ENCODE assay signal across 1 cellular context in the genomic region with DNA sequence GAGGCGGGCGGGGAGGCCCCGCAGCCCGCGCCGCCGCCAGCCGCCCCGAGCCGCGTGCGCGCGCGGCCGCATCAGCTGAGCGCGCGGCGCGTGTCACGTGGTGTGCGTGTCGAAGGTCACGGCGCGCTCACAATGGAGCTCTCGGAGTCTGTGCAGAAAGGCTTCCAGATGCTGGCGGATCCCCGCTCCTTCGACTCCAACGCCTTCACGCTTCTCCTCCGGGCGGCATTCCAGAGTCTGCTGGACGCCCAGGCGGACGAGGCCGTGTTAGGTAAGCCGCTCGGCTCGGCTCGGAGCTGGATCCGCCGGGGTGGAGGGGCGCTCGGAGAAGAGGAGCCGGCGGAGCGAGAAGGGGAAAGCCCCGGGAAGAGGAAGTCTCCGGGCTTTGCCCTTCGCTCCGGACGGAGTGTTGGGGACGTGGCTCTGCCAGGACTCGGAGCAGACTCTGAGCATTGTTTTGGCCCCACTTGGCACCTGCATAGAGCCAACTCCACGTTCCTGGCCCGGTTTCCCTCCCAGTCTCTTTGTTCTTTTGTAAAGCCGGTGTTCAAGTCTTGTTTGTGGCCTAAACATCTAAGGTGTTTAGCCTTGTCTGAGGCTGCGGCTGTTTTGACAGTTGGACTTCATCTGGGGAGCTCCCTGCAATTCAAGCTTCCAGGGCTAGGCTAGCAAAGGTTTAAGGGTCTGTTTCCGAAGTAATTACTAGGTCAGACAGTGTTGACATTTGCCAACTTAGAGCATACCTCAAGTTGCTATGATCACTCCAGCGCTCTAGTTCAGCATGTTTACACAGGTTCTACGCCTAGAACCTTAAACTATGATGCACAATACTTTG.
TF ChIP-seq lines count a peak whose summit lies in the region.

A gene (plus strand): TSS at position 103 of the 835 bp plus-strand sequence. CDS start 30 bp downstream, at position 133.

TF ChIP-seq in HepG2, 621 proteins besides CTCF, POLR2A, EP300 and RAD21 (continued from another document and continues in another):
- TF ChIP-seq, protein P1, sequence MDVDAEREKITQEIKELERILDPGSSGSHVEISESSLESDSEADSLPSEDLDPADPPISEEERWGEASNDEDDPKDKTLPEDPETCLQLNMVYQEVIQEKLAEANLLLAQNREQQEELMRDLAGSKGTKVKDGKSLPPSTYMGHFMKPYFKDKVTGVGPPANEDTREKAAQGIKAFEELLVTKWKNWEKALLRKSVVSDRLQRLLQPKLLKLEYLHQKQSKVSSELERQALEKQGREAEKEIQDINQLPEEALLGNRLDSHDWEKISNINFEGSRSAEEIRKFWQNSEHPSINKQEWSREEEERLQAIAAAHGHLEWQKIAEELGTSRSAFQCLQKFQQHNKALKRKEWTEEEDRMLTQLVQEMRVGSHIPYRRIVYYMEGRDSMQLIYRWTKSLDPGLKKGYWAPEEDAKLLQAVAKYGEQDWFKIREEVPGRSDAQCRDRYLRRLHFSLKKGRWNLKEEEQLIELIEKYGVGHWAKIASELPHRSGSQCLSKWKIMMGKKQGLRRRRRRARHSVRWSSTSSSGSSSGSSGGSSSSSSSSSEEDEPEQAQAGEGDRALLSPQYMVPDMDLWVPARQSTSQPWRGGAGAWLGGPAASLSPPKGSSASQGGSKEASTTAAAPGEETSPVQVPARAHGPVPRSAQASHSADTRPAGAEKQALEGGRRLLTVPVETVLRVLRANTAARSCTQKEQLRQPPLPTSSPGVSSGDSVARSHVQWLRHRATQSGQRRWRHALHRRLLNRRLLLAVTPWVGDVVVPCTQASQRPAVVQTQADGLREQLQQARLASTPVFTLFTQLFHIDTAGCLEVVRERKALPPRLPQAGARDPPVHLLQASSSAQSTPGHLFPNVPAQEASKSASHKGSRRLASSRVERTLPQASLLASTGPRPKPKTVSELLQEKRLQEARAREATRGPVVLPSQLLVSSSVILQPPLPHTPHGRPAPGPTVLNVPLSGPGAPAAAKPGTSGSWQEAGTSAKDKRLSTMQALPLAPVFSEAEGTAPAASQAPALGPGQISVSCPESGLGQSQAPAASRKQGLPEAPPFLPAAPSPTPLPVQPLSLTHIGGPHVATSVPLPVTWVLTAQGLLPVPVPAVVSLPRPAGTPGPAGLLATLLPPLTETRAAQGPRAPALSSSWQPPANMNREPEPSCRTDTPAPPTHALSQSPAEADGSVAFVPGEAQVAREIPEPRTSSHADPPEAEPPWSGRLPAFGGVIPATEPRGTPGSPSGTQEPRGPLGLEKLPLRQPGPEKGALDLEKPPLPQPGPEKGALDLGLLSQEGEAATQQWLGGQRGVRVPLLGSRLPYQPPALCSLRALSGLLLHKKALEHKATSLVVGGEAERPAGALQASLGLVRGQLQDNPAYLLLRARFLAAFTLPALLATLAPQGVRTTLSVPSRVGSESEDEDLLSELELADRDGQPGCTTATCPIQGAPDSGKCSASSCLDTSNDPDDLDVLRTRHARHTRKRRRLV (CRISPR knock-in tag; IDR thresholded peaks at IDR 0.05) = no peak
- TF ChIP-seq ZNF816 (CRISPR knock-in tag; IDR thresholded peaks at IDR 0.05; ENCODE audit: borderline replicate concordance) = peak; percentile 89
- TF ChIP-seq RARA (CRISPR knock-in tag; IDR thresholded peaks at IDR 0.05) = 0 out of 2 replicates have a peak, but pooled peaks have one; percentile 22
- peak; percentile 85 for TF ChIP-seq HDAC1 (CRISPR knock-in tag; IDR thresholded peaks at IDR 0.05)
- no peak for TF ChIP-seq ZBTB7A (CRISPR knock-in tag; IDR thresholded peaks at IDR 0.05)
- 0 out of 2 replicates have a peak, but pooled peaks have one; percentile 21 for TF ChIP-seq ARID2 (CRISPR knock-in tag; IDR thresholded peaks at IDR 0.05; ENCODE audit: borderline replicate concordance)
- peak; percentile 57 for TF ChIP-seq AGO2 (optimal IDR thresholded peaks at IDR 0.05; ENCODE audit: low read depth, low read length)
- TF ChIP-seq ZNF543 (CRISPR knock-in tag; IDR thresholded peaks at IDR 0.05) = peak; percentile 59; the same call in 1 of the 2 replicates
- TF ChIP-seq CBX2 (IDR thresholded peaks at IDR 0.05; ENCODE audit: low read depth, low read length) = no peak
- TF ChIP-seq CBX2 (CRISPR knock-in tag; IDR thresholded peaks at IDR 0.05; ENCODE audit: low read depth) = no peak; the same call in 1 of the 2 replicates
- TF ChIP-seq RXRB (CRISPR knock-in tag; IDR thresholded peaks at IDR 0.05; ENCODE audit: borderline replicate concordance) = peak; percentile 30; the same call in 1 of the 2 replicates
- peak; percentile 96 for TF ChIP-seq NR2C2 (CRISPR knock-in tag; IDR thresholded peaks at IDR 0.05; ENCODE audit: borderline replicate concordance)
- peak; percentile 85 for TF ChIP-seq RAD51 (IDR thresholded peaks at IDR 0.05; ENCODE audit: borderline replicate concordance)
- TF ChIP-seq ZNF484 (CRISPR knock-in tag; IDR thresholded peaks at IDR 0.05; ENCODE audit: borderline replicate concordance, low read depth) = no peak
- TF ChIP-seq ZNF782 (CRISPR knock-in tag; IDR thresholded peaks at IDR 0.05; ENCODE audit: borderline replicate concordance) = no peak
- peak; percentile 45; the same call in 1 of the 2 replicates for TF ChIP-seq KDM3A (CRISPR knock-in tag; IDR thresholded peaks at IDR 0.05; ENCODE audit: low read depth)
- TF ChIP-seq EZH2 (conservative IDR thresholded peaks at IDR 0.05; ENCODE audit: low read depth, low read length) = no peak
- TF ChIP-seq ZC3H13 (CRISPR knock-in tag; IDR thresholded peaks at IDR 0.05) = peak; percentile 81; the same call in 1 of the 2 replicates
- TF ChIP-seq SNAPC2 (CRISPR knock-in tag; IDR thresholded peaks at IDR 0.05) = 0 out of 2 replicates have a peak, but pooled peaks have one; percentile 63
- no peak for TF ChIP-seq ZNF326 (CRISPR knock-in tag; IDR thresholded peaks at IDR 0.05; ENCODE audit: borderline replicate concordance)
- TF ChIP-seq ZNF614 (CRISPR knock-in tag; IDR thresholded peaks at IDR 0.05; ENCODE audit: borderline replicate concordance) = 0 out of 2 replicates have a peak, but pooled peaks have one; percentile 35
- peak; percentile 51 for TF ChIP-seq ZNF563 (CRISPR knock-in tag; IDR thresholded peaks at IDR 0.05)
- TF ChIP-seq CREM (IDR thresholded peaks at IDR 0.05) = peak; percentile 29; the same call in 1 of the 2 replicates
- no peak for TF ChIP-seq CREM (CRISPR knock-in tag; IDR thresholded peaks at IDR 0.05)
- TF ChIP-seq ZKSCAN5 (CRISPR knock-in tag; IDR thresholded peaks at IDR 0.05) = no peak
- TF ChIP-seq, protein P2, sequence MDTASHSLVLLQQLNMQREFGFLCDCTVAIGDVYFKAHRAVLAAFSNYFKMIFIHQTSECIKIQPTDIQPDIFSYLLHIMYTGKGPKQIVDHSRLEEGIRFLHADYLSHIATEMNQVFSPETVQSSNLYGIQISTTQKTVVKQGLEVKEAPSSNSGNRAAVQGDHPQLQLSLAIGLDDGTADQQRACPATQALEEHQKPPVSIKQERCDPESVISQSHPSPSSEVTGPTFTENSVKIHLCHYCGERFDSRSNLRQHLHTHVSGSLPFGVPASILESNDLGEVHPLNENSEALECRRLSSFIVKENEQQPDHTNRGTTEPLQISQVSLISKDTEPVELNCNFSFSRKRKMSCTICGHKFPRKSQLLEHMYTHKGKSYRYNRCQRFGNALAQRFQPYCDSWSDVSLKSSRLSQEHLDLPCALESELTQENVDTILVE (CRISPR knock-in tag; IDR thresholded peaks at IDR 0.05) = no peak
- TF ChIP-seq, protein P3, sequence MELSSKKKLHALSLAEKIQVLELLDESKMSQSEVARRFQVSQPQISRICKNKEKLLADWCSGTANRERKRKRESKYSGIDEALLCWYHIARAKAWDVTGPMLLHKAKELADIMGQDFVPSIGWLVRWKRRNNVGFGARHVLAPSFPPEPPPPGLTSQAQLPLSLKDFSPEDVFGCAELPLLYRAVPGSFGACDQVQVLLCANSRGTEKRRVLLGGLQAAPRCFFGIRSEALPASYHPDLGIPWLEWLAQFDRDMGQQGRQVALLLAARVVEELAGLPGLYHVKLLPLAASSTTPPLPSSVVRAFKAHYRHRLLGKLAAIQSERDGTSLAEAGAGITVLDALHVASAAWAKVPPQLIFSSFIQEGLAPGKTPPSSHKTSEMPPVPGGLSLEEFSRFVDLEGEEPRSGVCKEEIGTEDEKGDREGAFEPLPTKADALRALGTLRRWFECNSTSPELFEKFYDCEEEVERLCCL (CRISPR knock-in tag; IDR thresholded peaks at IDR 0.05; ENCODE audit: borderline replicate concordance) = no peak
- no peak for TF ChIP-seq FOXP1 (IDR thresholded peaks at IDR 0.05)
- no peak for TF ChIP-seq FOXP1 (CRISPR knock-in tag; IDR thresholded peaks at IDR 0.05)
- TF ChIP-seq, protein P4, sequence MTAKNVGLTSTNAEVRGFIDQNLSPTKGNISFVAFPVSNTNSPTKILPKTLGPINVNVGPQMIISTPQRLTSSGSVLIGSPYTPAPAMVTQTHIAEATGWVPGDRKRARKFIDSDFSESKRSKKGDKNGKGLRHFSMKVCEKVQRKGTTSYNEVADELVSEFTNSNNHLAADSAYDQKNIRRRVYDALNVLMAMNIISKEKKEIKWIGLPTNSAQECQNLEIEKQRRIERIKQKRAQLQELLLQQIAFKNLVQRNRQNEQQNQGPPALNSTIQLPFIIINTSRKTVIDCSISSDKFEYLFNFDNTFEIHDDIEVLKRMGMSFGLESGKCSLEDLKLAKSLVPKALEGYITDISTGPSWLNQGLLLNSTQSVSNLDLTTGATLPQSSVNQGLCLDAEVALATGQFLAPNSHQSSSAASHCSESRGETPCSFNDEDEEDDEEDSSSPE (CRISPR knock-in tag; IDR thresholded peaks at IDR 0.05) = peak; percentile 53; the same call in 1 of the 2 replicates
- TF ChIP-seq ZNF549 (CRISPR knock-in tag; IDR thresholded peaks at IDR 0.05) = no peak
- TF ChIP-seq ZNF879 (CRISPR knock-in tag; IDR thresholded peaks at IDR 0.05) = peak; percentile 50; the same call in 1 of the 2 replicates
- peak; percentile 58; the same call in 1 of the 2 replicates for TF ChIP-seq KAT8 (CRISPR knock-in tag; IDR thresholded peaks at IDR 0.05)
- TF ChIP-seq, protein P5, sequence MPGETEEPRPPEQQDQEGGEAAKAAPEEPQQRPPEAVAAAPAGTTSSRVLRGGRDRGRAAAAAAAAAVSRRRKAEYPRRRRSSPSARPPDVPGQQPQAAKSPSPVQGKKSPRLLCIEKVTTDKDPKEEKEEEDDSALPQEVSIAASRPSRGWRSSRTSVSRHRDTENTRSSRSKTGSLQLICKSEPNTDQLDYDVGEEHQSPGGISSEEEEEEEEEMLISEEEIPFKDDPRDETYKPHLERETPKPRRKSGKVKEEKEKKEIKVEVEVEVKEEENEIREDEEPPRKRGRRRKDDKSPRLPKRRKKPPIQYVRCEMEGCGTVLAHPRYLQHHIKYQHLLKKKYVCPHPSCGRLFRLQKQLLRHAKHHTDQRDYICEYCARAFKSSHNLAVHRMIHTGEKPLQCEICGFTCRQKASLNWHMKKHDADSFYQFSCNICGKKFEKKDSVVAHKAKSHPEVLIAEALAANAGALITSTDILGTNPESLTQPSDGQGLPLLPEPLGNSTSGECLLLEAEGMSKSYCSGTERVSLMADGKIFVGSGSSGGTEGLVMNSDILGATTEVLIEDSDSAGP (CRISPR knock-in tag; IDR thresholded peaks at IDR 0.05; ENCODE audit: borderline replicate concordance) = peak; percentile 57; the same call in 1 of the 2 replicates
- peak; percentile 35; the same call in 1 of the 2 replicates for TF ChIP-seq NCOR1 (IDR thresholded peaks at IDR 0.05; ENCODE audit: borderline replicate concordance, low read length)
- 0 out of 2 replicates have a peak, but pooled peaks have one; percentile 8 for TF ChIP-seq NCOA1 (CRISPR knock-in tag; IDR thresholded peaks at IDR 0.05)
- 0 out of 2 replicates have a peak, but pooled peaks have one; percentile 29 for TF ChIP-seq ERF (CRISPR knock-in tag; IDR thresholded peaks at IDR 0.05)
- TF ChIP-seq ZNF652 (CRISPR knock-in tag; IDR thresholded peaks at IDR 0.05; ENCODE audit: borderline replicate concordance, low read depth) = no peak
- no peak for TF ChIP-seq ZEB1 (IDR thresholded peaks at IDR 0.05; ENCODE audit: insufficient replicate concordance, low read depth)
- TF ChIP-seq EHMT2 (IDR thresholded peaks at IDR 0.05; ENCODE audit: borderline replicate concordance, low read depth, low read length) = no peak
- TF ChIP-seq PLRG1 (conservative IDR thresholded peaks at IDR 0.05) = no peak
- TF ChIP-seq ZSCAN25 (CRISPR knock-in tag; IDR thresholded peaks at IDR 0.05) = peak; percentile 45; the same call in 1 of the 2 replicates
- peak; percentile 93 for TF ChIP-seq ZNF670 (CRISPR knock-in tag; IDR thresholded peaks at IDR 0.05; ENCODE audit: borderline replicate concordance)
- TF ChIP-seq, protein P6, sequence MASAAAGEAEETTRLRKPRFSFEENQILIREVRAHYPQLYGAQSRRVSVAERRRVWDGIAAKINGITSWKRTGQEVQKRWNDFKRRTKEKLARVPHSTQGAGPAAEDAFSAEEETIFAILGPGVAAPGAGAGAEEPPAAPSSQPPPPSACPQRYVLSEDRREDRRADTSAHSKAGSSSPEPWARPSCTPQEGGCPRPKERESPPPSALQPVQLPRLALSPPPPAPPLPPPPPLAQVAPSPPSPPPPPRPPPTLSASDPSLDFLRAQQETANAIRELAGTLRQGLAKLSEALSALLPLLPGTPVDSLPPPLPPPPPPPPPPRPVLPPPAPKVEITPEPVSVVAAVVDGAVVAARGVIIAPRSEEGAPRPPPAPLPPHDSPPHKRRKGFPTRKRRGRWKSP (CRISPR knock-in tag; IDR thresholded peaks at IDR 0.05) = peak; percentile 64; the same call in 1 of the 2 replicates
- TF ChIP-seq DPF2 (CRISPR knock-in tag; IDR thresholded peaks at IDR 0.05; ENCODE audit: borderline replicate concordance, low read depth) = no peak
- TF ChIP-seq ZNF713 (CRISPR knock-in tag; IDR thresholded peaks at IDR 0.05) = no peak
- TF ChIP-seq ZFP36 (IDR thresholded peaks at IDR 0.05; ENCODE audit: borderline replicate concordance, low read depth, low read length, partially characterized antibody) = no peak
- no peak for TF ChIP-seq SMYD3 (CRISPR knock-in tag; IDR thresholded peaks at IDR 0.05)
- TF ChIP-seq ZMYM4 (CRISPR knock-in tag; IDR thresholded peaks at IDR 0.05) = peak; percentile 57
- TF ChIP-seq, protein P7, sequence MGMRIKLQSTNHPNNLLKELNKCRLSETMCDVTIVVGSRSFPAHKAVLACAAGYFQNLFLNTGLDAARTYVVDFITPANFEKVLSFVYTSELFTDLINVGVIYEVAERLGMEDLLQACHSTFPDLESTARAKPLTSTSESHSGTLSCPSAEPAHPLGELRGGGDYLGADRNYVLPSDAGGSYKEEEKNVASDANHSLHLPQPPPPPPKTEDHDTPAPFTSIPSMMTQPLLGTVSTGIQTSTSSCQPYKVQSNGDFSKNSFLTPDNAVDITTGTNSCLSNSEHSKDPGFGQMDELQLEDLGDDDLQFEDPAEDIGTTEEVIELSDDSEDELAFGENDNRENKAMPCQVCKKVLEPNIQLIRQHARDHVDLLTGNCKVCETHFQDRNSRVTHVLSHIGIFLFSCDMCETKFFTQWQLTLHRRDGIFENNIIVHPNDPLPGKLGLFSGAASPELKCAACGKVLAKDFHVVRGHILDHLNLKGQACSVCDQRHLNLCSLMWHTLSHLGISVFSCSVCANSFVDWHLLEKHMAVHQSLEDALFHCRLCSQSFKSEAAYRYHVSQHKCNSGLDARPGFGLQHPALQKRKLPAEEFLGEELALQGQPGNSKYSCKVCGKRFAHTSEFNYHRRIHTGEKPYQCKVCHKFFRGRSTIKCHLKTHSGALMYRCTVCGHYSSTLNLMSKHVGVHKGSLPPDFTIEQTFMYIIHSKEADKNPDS (CRISPR knock-in tag; IDR thresholded peaks at IDR 0.05) = no peak
- 0 out of 2 replicates have a peak, but pooled peaks have one; percentile 14 for TF ChIP-seq MIER3 (CRISPR knock-in tag; IDR thresholded peaks at IDR 0.05; ENCODE audit: borderline replicate concordance)
- peak; percentile 19; the same call in 1 of the 2 replicates for TF ChIP-seq TGIF2 (CRISPR knock-in tag; IDR thresholded peaks at IDR 0.05)
- TF ChIP-seq RXRA (CRISPR knock-in tag; IDR thresholded peaks at IDR 0.05) = peak; percentile 58
- peak; percentile 16; the same call in 1 of the 2 replicates for TF ChIP-seq NFYC (CRISPR knock-in tag; IDR thresholded peaks at IDR 0.05)
